Comparison of ENCODE assay signal across 1 cellular context in genomic region chr6:72461144-72461543, GRCh38.
TF ChIP-seq lines count a peak whose summit lies in the region.

No MANE protein-coding gene starts in this region.

TF ChIP-seq in GM23338, 12 proteins besides CTCF, POLR2A, EP300 and RAD21 (continued from another document):
- TF ChIP-seq ZNF462 (CRISPR knock-in tag; IDR thresholded peaks at IDR 0.05) (no peak), EZH2phosphoT487 (IDR thresholded peaks at IDR 0.05; ENCODE audit: unreplicated experiment) (no peak), EZH2 (IDR thresholded peaks at IDR 0.05; ENCODE audit: low read depth, unreplicated experiment) (no peak), STAT1 (IDR thresholded peaks at IDR 0.05; ENCODE audit: unreplicated experiment) (no peak), REST (IDR thresholded peaks at IDR 0.05; ENCODE audit: unreplicated experiment) (no peak), JUNB (IDR thresholded peaks at IDR 0.05; ENCODE audit: unreplicated experiment) (no peak), NANOG (IDR thresholded peaks at IDR 0.05; ENCODE audit: borderline replicate concordance) (no peak), POLR2AphosphoS5 (IDR thresholded peaks at IDR 0.05; ENCODE audit: low read depth) (no peak), ZNF114 (CRISPR knock-in tag; IDR thresholded peaks at IDR 0.05) (no peak), CREB1 (CRISPR knock-in tag; IDR thresholded peaks at IDR 0.05; ENCODE audit: low read depth) (no peak)
- TF ChIP-seq, protein P1, sequence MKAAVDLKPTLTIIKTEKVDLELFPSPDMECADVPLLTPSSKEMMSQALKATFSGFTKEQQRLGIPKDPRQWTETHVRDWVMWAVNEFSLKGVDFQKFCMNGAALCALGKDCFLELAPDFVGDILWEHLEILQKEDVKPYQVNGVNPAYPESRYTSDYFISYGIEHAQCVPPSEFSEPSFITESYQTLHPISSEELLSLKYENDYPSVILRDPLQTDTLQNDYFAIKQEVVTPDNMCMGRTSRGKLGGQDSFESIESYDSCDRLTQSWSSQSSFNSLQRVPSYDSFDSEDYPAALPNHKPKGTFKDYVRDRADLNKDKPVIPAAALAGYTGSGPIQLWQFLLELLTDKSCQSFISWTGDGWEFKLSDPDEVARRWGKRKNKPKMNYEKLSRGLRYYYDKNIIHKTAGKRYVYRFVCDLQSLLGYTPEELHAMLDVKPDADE (IDR thresholded peaks at IDR 0.05): no peak
